1 cellular context compared by ENCODE assay signal in the genomic region with DNA sequence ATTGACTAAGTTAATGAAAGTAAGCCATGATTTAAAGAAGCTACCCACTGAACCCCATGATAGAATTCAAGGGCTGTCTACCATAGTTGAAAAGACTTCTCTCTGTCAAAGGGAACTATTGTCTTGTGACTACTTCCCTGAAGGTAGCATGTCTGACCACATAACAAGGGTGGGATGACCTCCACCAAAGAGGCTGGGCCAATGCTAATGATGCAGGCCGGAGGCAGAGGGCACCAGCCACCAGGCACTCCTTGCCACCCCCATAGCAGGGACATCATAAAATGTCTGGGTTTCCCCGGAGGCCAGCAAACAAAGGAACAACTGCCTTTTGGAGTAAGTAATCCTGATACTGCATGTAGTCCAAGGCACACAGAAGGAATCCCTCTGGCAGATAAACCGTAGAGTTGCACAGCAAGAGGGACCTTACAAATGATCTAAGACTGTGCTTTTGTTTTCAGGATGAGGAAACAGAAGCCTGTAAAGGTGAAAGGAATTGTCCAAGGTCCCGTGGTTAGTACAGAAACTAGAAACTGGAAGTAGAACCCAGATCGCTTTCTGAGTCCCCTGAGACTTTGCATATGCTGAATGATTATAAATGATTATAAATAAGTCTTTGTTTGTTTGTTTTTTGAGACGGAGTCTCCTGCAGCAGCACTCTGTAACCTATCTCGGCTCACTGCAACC.
TF ChIP-seq lines count a peak whose summit lies in the region.

No MANE protein-coding gene starts in this region.

TF ChIP-seq in GM23338, 12 proteins besides CTCF, POLR2A, EP300 and RAD21 (continued from another document):
- TF ChIP-seq, protein P1, sequence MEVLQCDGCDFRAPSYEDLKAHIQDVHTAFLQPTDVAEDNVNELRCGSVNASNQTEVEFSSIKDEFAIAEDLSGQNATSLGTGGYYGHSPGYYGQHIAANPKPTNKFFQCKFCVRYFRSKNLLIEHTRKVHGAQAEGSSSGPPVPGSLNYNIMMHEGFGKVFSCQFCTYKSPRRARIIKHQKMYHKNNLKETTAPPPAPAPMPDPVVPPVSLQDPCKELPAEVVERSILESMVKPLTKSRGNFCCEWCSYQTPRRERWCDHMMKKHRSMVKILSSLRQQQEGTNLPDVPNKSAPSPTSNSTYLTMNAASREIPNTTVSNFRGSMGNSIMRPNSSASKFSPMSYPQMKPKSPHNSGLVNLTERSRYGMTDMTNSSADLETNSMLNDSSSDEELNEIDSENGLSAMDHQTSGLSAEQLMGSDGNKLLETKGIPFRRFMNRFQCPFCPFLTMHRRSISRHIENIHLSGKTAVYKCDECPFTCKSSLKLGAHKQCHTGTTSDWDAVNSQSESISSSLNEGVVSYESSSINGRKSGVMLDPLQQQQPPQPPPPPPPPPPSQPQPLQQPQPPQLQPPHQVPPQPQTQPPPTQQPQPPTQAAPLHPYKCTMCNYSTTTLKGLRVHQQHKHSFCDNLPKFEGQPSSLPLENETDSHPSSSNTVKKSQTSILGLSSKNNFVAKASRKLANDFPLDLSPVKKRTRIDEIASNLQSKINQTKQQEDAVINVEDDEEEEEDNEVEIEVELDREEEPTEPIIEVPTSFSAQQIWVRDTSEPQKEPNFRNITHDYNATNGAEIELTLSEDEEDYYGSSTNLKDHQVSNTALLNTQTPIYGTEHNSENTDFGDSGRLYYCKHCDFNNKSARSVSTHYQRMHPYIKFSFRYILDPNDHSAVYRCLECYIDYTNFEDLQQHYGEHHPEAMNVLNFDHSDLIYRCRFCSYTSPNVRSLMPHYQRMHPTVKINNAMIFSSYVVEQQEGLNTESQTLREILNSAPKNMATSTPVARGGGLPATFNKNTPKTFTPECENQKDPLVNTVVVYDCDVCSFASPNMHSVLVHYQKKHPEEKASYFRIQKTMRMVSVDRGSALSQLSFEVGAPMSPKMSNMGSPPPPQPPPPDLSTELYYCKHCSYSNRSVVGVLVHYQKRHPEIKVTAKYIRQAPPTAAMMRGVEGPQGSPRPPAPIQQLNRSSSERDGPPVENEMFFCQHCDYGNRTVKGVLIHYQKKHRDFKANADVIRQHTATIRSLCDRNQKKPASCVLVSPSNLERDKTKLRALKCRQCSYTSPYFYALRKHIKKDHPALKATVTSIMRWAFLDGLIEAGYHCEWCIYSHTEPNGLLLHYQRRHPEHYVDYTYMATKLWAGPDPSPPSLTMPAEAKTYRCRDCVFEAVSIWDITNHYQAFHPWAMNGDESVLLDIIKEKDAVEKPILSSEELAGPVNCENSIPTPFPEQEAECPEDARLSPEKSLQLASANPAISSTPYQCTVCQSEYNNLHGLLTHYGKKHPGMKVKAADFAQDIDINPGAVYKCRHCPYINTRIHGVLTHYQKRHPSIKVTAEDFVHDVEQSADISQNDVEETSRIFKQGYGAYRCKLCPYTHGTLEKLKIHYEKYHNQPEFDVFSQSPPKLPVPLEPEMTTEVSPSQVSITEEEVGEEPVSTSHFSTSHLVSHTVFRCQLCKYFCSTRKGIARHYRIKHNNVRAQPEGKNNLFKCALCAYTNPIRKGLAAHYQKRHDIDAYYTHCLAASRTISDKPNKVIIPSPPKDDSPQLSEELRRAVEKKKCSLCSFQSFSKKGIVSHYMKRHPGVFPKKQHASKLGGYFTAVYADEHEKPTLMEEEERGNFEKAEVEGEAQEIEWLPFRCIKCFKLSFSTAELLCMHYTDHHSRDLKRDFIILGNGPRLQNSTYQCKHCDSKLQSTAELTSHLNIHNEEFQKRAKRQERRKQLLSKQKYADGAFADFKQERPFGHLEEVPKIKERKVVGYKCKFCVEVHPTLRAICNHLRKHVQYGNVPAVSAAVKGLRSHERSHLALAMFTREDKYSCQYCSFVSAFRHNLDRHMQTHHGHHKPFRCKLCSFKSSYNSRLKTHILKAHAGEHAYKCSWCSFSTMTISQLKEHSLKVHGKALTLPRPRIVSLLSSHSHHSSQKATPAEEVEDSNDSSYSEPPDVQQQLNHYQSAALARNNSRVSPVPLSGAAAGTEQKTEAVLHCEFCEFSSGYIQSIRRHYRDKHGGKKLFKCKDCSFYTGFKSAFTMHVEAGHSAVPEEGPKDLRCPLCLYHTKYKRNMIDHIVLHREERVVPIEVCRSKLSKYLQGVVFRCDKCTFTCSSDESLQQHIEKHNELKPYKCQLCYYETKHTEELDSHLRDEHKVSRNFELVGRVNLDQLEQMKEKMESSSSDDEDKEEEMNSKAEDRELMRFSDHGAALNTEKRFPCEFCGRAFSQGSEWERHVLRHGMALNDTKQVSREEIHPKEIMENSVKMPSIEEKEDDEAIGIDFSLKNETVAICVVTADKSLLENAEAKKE (CRISPR knock-in tag; IDR thresholded peaks at IDR 0.05) = no peak
- TF ChIP-seq JUNB (IDR thresholded peaks at IDR 0.05; ENCODE audit: unreplicated experiment) = no peak
- no peak for TF ChIP-seq POLR2AphosphoS5 (IDR thresholded peaks at IDR 0.05; ENCODE audit: low read depth)
- TF ChIP-seq, protein P2, sequence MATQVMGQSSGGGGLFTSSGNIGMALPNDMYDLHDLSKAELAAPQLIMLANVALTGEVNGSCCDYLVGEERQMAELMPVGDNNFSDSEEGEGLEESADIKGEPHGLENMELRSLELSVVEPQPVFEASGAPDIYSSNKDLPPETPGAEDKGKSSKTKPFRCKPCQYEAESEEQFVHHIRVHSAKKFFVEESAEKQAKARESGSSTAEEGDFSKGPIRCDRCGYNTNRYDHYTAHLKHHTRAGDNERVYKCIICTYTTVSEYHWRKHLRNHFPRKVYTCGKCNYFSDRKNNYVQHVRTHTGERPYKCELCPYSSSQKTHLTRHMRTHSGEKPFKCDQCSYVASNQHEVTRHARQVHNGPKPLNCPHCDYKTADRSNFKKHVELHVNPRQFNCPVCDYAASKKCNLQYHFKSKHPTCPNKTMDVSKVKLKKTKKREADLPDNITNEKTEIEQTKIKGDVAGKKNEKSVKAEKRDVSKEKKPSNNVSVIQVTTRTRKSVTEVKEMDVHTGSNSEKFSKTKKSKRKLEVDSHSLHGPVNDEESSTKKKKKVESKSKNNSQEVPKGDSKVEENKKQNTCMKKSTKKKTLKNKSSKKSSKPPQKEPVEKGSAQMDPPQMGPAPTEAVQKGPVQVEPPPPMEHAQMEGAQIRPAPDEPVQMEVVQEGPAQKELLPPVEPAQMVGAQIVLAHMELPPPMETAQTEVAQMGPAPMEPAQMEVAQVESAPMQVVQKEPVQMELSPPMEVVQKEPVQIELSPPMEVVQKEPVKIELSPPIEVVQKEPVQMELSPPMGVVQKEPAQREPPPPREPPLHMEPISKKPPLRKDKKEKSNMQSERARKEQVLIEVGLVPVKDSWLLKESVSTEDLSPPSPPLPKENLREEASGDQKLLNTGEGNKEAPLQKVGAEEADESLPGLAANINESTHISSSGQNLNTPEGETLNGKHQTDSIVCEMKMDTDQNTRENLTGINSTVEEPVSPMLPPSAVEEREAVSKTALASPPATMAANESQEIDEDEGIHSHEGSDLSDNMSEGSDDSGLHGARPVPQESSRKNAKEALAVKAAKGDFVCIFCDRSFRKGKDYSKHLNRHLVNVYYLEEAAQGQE (IDR thresholded peaks at IDR 0.05; ENCODE audit: unreplicated experiment) = no peak
- no peak for TF ChIP-seq CREB1 (CRISPR knock-in tag; IDR thresholded peaks at IDR 0.05; ENCODE audit: low read depth)
- TF ChIP-seq NANOG (IDR thresholded peaks at IDR 0.05; ENCODE audit: borderline replicate concordance) = no peak
- TF ChIP-seq EZH2 (IDR thresholded peaks at IDR 0.05; ENCODE audit: low read depth, unreplicated experiment) = no peak
- TF ChIP-seq ZNF331 (CRISPR knock-in tag; IDR thresholded peaks at IDR 0.05; ENCODE audit: low read depth) = no peak
- no peak for TF ChIP-seq EZH2phosphoT487 (IDR thresholded peaks at IDR 0.05; ENCODE audit: unreplicated experiment)
- no peak for TF ChIP-seq ZNF114 (CRISPR knock-in tag; IDR thresholded peaks at IDR 0.05)
- TF ChIP-seq, protein P3, sequence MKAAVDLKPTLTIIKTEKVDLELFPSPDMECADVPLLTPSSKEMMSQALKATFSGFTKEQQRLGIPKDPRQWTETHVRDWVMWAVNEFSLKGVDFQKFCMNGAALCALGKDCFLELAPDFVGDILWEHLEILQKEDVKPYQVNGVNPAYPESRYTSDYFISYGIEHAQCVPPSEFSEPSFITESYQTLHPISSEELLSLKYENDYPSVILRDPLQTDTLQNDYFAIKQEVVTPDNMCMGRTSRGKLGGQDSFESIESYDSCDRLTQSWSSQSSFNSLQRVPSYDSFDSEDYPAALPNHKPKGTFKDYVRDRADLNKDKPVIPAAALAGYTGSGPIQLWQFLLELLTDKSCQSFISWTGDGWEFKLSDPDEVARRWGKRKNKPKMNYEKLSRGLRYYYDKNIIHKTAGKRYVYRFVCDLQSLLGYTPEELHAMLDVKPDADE (IDR thresholded peaks at IDR 0.05) = no peak
